20 cellular contexts compared by ENCODE assay signal in the genomic region with DNA sequence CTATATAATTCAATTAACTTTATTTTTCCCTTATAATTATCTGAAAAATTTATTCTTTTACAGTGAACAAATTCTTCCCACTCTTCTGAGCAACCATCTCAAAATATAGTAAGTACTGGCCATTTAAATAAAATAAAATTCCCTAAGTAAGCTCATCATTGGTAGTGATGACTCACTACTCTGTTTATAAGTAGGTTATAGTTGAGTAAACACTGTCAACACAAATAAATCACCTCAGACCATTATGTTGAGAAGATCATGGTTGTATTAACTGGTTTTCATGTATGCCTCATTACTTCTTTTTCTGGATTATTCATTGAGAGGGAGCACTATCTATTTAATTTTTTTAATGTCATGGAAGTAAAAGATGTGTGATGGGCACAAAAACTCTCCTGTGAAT.
"Had no signal": no experiment of that assay in that cellular context is flagged by ENCODE, and none has a peak within 500 bp of the region (broad histone marks: within the 10 kb centered on the region; RNA-seq: fewer than 3 reads in every experiment).

No MANE protein-coding gene starts in this region.

- H3K9me3 ChIP-seq: sigmoid colon, thoracic aorta, upper lobe of right lung had no signal

- H3K27ac Mint-ChIP-seq: activated CD4-positive, alpha-beta memory T cell treated with anti-CD3 and anti-CD28 coated beads, Interleukin-2, amount 10 ng/mL, durations not matched to agents 7 days and 5 days; activated naive CD4-positive, alpha-beta T cell treated with anti-CD3 and anti-CD28 coated beads, Interleukin-2, amount 10 ng/mL, durations not matched to agents 7 days and 5 days; activated T-cell treated with anti-CD3 and anti-CD28 coated beads, Interleukin-2, amount 50 U/mL, for 24 hours; memory B cell; nephron progenitor cell; stimulated activated effector memory CD8-positive, alpha-beta T cell treated with anti-CD3 and anti-CD28 coated beads, Interleukin-12 subunit alpha, Interleukin-12 subunit beta, amount 100 ng/mL, for 72 hours; WTC11 had no signal

- H3K27ac ChIP-seq: cardiac muscle cell, sigmoid colon, thoracic aorta, upper lobe of right lung had no signal

- H3K4me1 Mint-ChIP-seq: activated CD4-positive, alpha-beta memory T cell treated with anti-CD3 and anti-CD28 coated beads, Interleukin-2, amount 10 ng/mL, durations not matched to agents 7 days and 5 days; activated naive CD4-positive, alpha-beta T cell treated with anti-CD3 and anti-CD28 coated beads, Interleukin-2, amount 10 ng/mL, durations not matched to agents 7 days and 5 days; memory B cell; nephron progenitor cell; stimulated activated effector memory CD8-positive, alpha-beta T cell treated with anti-CD3 and anti-CD28 coated beads, Interleukin-12 subunit alpha, Interleukin-12 subunit beta, amount 100 ng/mL, for 72 hours; WTC11 had no signal

- H3K4me3 Mint-ChIP-seq: activated CD4-positive, alpha-beta memory T cell treated with anti-CD3 and anti-CD28 coated beads, Interleukin-2, amount 10 ng/mL, durations not matched to agents 7 days and 5 days; activated naive CD4-positive, alpha-beta T cell treated with anti-CD3 and anti-CD28 coated beads, Interleukin-2, amount 10 ng/mL, durations not matched to agents 7 days and 5 days; activated T-cell treated with anti-CD3 and anti-CD28 coated beads, Interleukin-2, amount 50 U/mL, for 24 hours; memory B cell; nephron progenitor cell; stimulated activated effector memory CD8-positive, alpha-beta T cell treated with anti-CD3 and anti-CD28 coated beads, Interleukin-12 subunit alpha, Interleukin-12 subunit beta, amount 100 ng/mL, for 72 hours; WTC11 had no signal

- H3K36me3 Mint-ChIP-seq: activated naive CD4-positive, alpha-beta T cell treated with anti-CD3 and anti-CD28 coated beads, Interleukin-2, amount 10 ng/mL, durations not matched to agents 7 days and 5 days; memory B cell; stimulated activated effector memory CD8-positive, alpha-beta T cell treated with anti-CD3 and anti-CD28 coated beads, Interleukin-12 subunit alpha, Interleukin-12 subunit beta, amount 100 ng/mL, for 72 hours; WTC11 had no signal

- H3K9me3 Mint-ChIP-seq: activated CD4-positive, alpha-beta memory T cell treated with anti-CD3 and anti-CD28 coated beads, Interleukin-2, amount 10 ng/mL, durations not matched to agents 7 days and 5 days; activated naive CD4-positive, alpha-beta T cell treated with anti-CD3 and anti-CD28 coated beads, Interleukin-2, amount 10 ng/mL, durations not matched to agents 7 days and 5 days; activated T-cell treated with anti-CD3 and anti-CD28 coated beads, Interleukin-2, amount 50 U/mL, for 24 hours; memory B cell; nephron progenitor cell; stimulated activated effector memory CD8-positive, alpha-beta T cell treated with anti-CD3 and anti-CD28 coated beads, Interleukin-12 subunit alpha, Interleukin-12 subunit beta, amount 100 ng/mL, for 72 hours; WTC11 had no signal

- FAIRE-seq: astrocyte, TTC549 had no signal

- ATAC-seq: left ventricle myocardium superior; stimulated activated effector memory CD8-positive, alpha-beta T cell treated with anti-CD3 and anti-CD28 coated beads, Interleukin-12 subunit alpha, Interleukin-12 subunit beta, amount 100 ng/mL, for 72 hours; upper lobe of right lung; WTC11 had no signal

- DNase-seq: activated CD4-positive, alpha-beta memory T cell treated with anti-CD3 and anti-CD28 coated beads, Interleukin-2, amount 10 ng/mL, durations not matched to agents 7 days and 5 days; activated CD4-positive, alpha-beta T cell treated with anti-CD3 and anti-CD28 coated beads for 4 hours; activated naive CD4-positive, alpha-beta T cell treated with anti-CD3 and anti-CD28 coated beads, Interleukin-2, amount 10 ng/mL, durations not matched to agents 7 days and 5 days; activated T-cell treated with anti-CD3 and anti-CD28 coated beads, Interleukin-2, amount 50 U/mL, for 24 hours; foreskin fibroblast; glutamatergic neuron; hypothalamus; left ventricle myocardium superior; nephron progenitor cell; occipital lobe; sigmoid colon; stimulated activated CD4-positive, alpha-beta T cell treated with anti-CD3 and anti-CD28 coated beads, Interleukin-1b, Interleukin-23, amount 100 ng/mL, for 48 hours; upper lobe of right lung had no signal

- H3K4me1 ChIP-seq: sigmoid colon had no signal

- H3K4me3 ChIP-seq: cardiac muscle cell, sigmoid colon, thoracic aorta, upper lobe of right lung had no signal

- H3K27me3 ChIP-seq: cardiac muscle cell, sigmoid colon, upper lobe of right lung had no signal

- H3K36me3 ChIP-seq: cardiac muscle cell, sigmoid colon, thoracic aorta, upper lobe of right lung had no signal
